ENCODE assay signal across 10 cellular contexts in the genomic region with DNA sequence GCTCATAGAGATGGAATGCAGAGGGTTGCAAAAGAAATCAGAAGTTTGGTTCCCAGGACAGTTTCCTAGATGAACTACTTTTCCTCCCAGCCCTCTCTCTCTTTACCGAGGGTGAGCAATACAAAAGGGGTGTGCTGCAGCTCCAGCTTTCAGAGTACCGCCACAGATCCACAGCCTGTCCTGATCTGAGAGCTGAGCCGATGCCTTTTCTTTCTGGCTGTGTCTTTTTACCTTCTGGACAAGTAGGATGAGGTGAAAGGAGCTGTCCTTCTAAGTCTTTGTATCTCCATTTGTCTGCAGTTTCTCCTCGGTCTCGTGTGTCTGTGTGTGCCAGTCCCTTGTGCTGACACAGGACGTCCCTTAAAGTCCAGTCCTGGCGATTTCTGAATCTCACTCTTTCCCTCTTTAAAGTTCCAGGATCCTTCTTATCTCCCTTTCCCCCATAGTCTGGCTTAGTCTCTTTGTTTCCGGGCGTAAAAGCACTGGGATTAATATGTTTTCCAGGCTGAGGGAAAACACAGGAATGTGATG. TPM values are rescaled to one million over a fixed set of nuclear protein-coding genes. Genes with fewer than 3 reads are reported as not detected.
DNase-seq lines count a peak whose midpoint lies in the region; ATAC-seq and TF ChIP-seq lines count a peak whose summit lies in the region.
"Had no signal": no experiment of that assay in that cellular context is flagged by ENCODE, and none has a peak within 500 bp of the region (broad histone marks: within the 10 kb centered on the region; RNA-seq: fewer than 3 reads in every experiment).

No MANE protein-coding gene starts in this region.

- H3K4me3 Mint-ChIP-seq in endothelial cell (ENCODE audit: unreplicated experiment), result no peak overlapping the region
- H3K4me3 Mint-ChIP-seq: WTC11 had no signal

- H3K27me3 Mint-ChIP-seq in endothelial cell (ENCODE audit: unreplicated experiment), result peaks cover 3% of the 10 kb centered on the region

- no peak overlapping the region for H3K27ac Mint-ChIP-seq in endothelial cell (ENCODE audit: unreplicated experiment)
- H3K27ac Mint-ChIP-seq: WTC11 had no signal

- ATAC-seq in thoracic aorta (ENCODE audit: insufficient number of reproducible peaks, low FRiP score, low read depth) (no peak), HG03565 (IDR thresholded peaks at IDR 0.05; ENCODE audit: unreplicated experiment) (no peak)

- no peaks in the 10 kb centered on the region for H3K36me3 Mint-ChIP-seq in endothelial cell (ENCODE audit: low read depth, unreplicated experiment)
- H3K36me3 Mint-ChIP-seq: WTC11 had no signal

- DNase-seq in HS-5 (ENCODE audit: low read depth), result peak; percentile 80
- DNase-seq in breast epithelium (ENCODE audit: low spot score in 2 of 2), result no peak
- DNase-seq in kidney glomerular epithelial cell (lab: John Stamatoyannopoulos, UW), result peak; percentile 74
- DNase-seq in thoracic aorta (ENCODE audit: low spot score), result no peak
- DNase-seq in NCI-H1436 treated with DMSO at 0.1 percent for 48 hours (lab: John Stamatoyannopoulos, UW), result no peak
- no peak for DNase-seq in GM10266 (ENCODE audit: extremely low spot score)
- no peak for DNase-seq in endothelial cell (ENCODE audit: low spot score)

- H3K4me3 ChIP-seq in breast epithelium (peak overlapping the region; percentile 46 to 55 (median 53)), thoracic aorta (peak overlapping the region; percentile 73)

- peaks cover 9% of the 10 kb centered on the region for H3K4me1 Mint-ChIP-seq in endothelial cell (ENCODE audit: unreplicated experiment)

- H3K4me1 ChIP-seq in breast epithelium (no peaks in the 10 kb centered on the region), thoracic aorta (ENCODE audit: control insufficient read depth in 1 of 2, low read depth in 2 of 2) (peaks cover 8 to 52% of the 10 kb centered on the region in 2 donors)

- TF ChIP-seq POLR2A in breast epithelium (IDR thresholded peaks at IDR 0.05), result no peak

- peak overlapping the region; percentile 73 to 89 for H3K27ac ChIP-seq in breast epithelium
- peak overlapping the region; percentile 83 to 85 for H3K27ac ChIP-seq in thoracic aorta
- H3K27ac ChIP-seq: KMS-11 had no signal

- no peak for TF ChIP-seq CTCF in breast epithelium (IDR thresholded peaks at IDR 0.05)
- no peak for TF ChIP-seq CTCF in thoracic aorta (IDR thresholded peaks at IDR 0.05)
- no peak for TF ChIP-seq CTCF in GM10266 (IDR thresholded peaks at IDR 0.05; ENCODE audit: control insufficient read depth, insufficient read depth, low read depth, missing control alignments)
- no peak for TF ChIP-seq CTCF in endothelial cell (IDR thresholded peaks at IDR 0.05; ENCODE audit: unreplicated experiment)

- intact Hi-C loops in breast epithelium (cut with DNase I; ENCODE audit: low total_unique reads), result no loop called here

- H3K27me3 ChIP-seq in breast epithelium (no peaks in the 10 kb centered on the region), thoracic aorta (replicated peaks; ENCODE audit: insufficient read depth) (no peaks in the 10 kb centered on the region)

- H3K36me3 ChIP-seq in breast epithelium (no peaks in the 10 kb centered on the region), thoracic aorta (no peaks in the 10 kb centered on the region)

- H3K9me3 Mint-ChIP-seq in endothelial cell (ENCODE audit: unreplicated experiment), result no peaks in the 10 kb centered on the region

- H3K9me3 ChIP-seq in breast epithelium (no peaks in the 10 kb centered on the region), thoracic aorta (no peaks in the 10 kb centered on the region)

RNA-seq across cellular contexts. Expression of a gene that starts 0.5 kb away (rescaled TPM):
- total RNA-seq in breast epithelium (100 to 1,000 TPM in 1 of 3 donors, 10 to 100 TPM in 2; 38.7 to 430 (median 42.0) TPM), thoracic aorta (100 to 1,000 TPM in 1 of 2 donors, 10 to 100 TPM in 1; 90.8 to 350 TPM), endothelial cell (ENCODE audit: unreplicated experiment) (3.7 TPM)

Comparison
In these comparisons a context has a peak if more than half of its experiments do, and no peak if none do; other contexts are left out.
1. DNase-seq: peak in HS-5 (single experiment) and kidney glomerular epithelial cell (single experiment); none in breast epithelium (0 of 2), thoracic aorta (single experiment), NCI-H1436 treated with DMSO at 0.1 percent for 48 hours (single experiment), GM10266 (single experiment) and endothelial cell (single experiment).